In the genomic region with DNA sequence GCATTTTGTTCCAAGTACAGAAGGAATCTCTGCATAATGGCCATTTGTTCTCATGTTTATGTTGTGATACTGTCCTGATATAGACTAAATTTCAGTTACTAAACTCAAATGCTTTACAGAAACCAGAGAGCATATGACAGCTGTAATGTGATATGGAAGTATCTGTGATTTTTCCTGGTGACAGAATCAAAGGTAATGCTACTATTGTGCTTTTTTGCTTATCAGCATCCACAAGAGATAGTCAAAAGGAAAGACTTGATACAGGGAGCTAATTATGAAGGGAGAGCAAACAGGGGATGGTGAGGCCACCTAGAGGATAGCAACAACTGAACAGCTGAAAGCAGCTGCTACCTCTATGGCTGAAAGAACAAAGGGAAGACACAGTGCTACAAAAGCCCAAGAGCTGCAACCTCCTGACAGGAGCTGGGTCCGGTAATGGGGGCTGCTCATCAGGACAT, we compare ENCODE assay signal across 8 cellular contexts.
DNase-seq lines count a peak whose midpoint lies in the region; ATAC-seq and TF ChIP-seq lines count a peak whose summit lies in the region.
"Had no signal": no experiment of that assay in that cellular context is flagged by ENCODE, and none has a peak within 500 bp of the region (broad histone marks: within the 10 kb centered on the region; RNA-seq: fewer than 3 reads in every experiment).

No MANE protein-coding gene starts in this region.

- no peaks in the 10 kb centered on the region for H3K4me1 ChIP-seq in esophagus squamous epithelium

- peaks cover 25% of the 10 kb centered on the region for H3K27me3 Mint-ChIP-seq in osteocyte (ENCODE audit: unreplicated experiment)
- H3K27me3 Mint-ChIP-seq in activated T-helper 17 cell treated with anti-CD3 and anti-CD28 coated beads, Interleukin-2, amount 50 U/mL, for 72 hours, result peaks cover 20% of the 10 kb centered on the region

- no peak overlapping the region for H3K27ac ChIP-seq in esophagus squamous epithelium

- H3K27me3 ChIP-seq in esophagus squamous epithelium, result peaks cover 0 to 1% (median 0%) of the 10 kb centered on the region in 4 donors

- no peaks in the 10 kb centered on the region for H3K36me3 Mint-ChIP-seq in osteocyte (ENCODE audit: unreplicated experiment)
- no peaks in the 10 kb centered on the region for H3K36me3 Mint-ChIP-seq in activated T-helper 17 cell treated with anti-CD3 and anti-CD28 coated beads, Interleukin-2, amount 50 U/mL, for 72 hours (ENCODE audit: low read depth)

- DNase-seq in LHCN-M2 (ENCODE audit: low read depth) (peak; percentile 55), choroid plexus epithelial cell (ENCODE audit: low read depth) (peak; percentile 61), osteocyte (ENCODE audit: extremely low spot score, unreplicated experiment) (no peak), esophagus squamous epithelium (lab: John Stamatoyannopoulos, UW) (no peak)
- DNase-seq in stimulated activated CD4-positive, alpha-beta T cell treated with anti-CD3 and anti-CD28 coated beads, Interleukin-2, amount 100 ng/mL, for 48 hours, result no peak

- no peak overlapping the region for H3K4me3 ChIP-seq in choroid plexus epithelial cell (ENCODE audit: low read depth, low read length)
- no peak overlapping the region for H3K4me3 ChIP-seq in esophagus squamous epithelium
- H3K4me3 ChIP-seq: K562 had no signal

- no peak for TF ChIP-seq POLR2A in esophagus squamous epithelium (IDR thresholded peaks at IDR 0.05)

- no peaks in the 10 kb centered on the region for H3K4me1 Mint-ChIP-seq in osteocyte (ENCODE audit: unreplicated experiment)
- H3K4me1 Mint-ChIP-seq in activated T-helper 17 cell treated with anti-CD3 and anti-CD28 coated beads, Interleukin-2, amount 50 U/mL, for 72 hours, result no peaks in the 10 kb centered on the region

- intact Hi-C loops in esophagus squamous epithelium (cut with DNase I), result no loop called here

- TF ChIP-seq CTCF in GM12872 (IDR thresholded peaks at IDR 0.05; ENCODE audit: insufficient read depth, low read depth, low read length) (peak; percentile 47; the same call in 2 of the 3 replicates), choroid plexus epithelial cell (conservative IDR thresholded peaks at IDR 0.05; ENCODE audit: low read depth, low read length) (peak; percentile 63), osteocyte (IDR thresholded peaks at IDR 0.05) (peak; percentile 10), esophagus squamous epithelium (IDR thresholded peaks at IDR 0.05) (peak in 1 of 6 experiments; percentile 9)

- WGBS in esophagus squamous epithelium, 2 donors, result 27 to 50% methylated on average over 1 of the region's 1 CpG

- no peaks in the 10 kb centered on the region for H3K9me3 Mint-ChIP-seq in osteocyte (ENCODE audit: unreplicated experiment)
- no peaks in the 10 kb centered on the region for H3K9me3 Mint-ChIP-seq in activated T-helper 17 cell treated with anti-CD3 and anti-CD28 coated beads, Interleukin-2, amount 50 U/mL, for 72 hours

- no peaks in the 10 kb centered on the region for H3K9me3 ChIP-seq in esophagus squamous epithelium

- ATAC-seq in activated T-helper 17 cell treated with anti-CD3 and anti-CD28 coated beads, Interleukin-2, amount 50 U/mL, for 72 hours (replicated peaks), result no peak
- ATAC-seq: K562 had no signal

- no peaks in the 10 kb centered on the region for H3K36me3 ChIP-seq in esophagus squamous epithelium

- no peak overlapping the region for H3K27ac Mint-ChIP-seq in osteocyte (ENCODE audit: unreplicated experiment)
- no peak overlapping the region for H3K27ac Mint-ChIP-seq in activated T-helper 17 cell treated with anti-CD3 and anti-CD28 coated beads, Interleukin-2, amount 50 U/mL, for 72 hours

- no peak overlapping the region for H3K4me3 Mint-ChIP-seq in osteocyte (ENCODE audit: unreplicated experiment)
- no peak overlapping the region for H3K4me3 Mint-ChIP-seq in activated T-helper 17 cell treated with anti-CD3 and anti-CD28 coated beads, Interleukin-2, amount 50 U/mL, for 72 hours

Comparison
In these comparisons a context has a peak if more than half of its experiments do, and no peak if none do; other contexts are left out.
1. DNase-seq: peak in LHCN-M2 (single experiment) and choroid plexus epithelial cell (single experiment); none in osteocyte (single experiment), esophagus squamous epithelium (single experiment) and stimulated activated CD4-positive, alpha-beta T cell treated with anti-CD3 and anti-CD28 coated beads, Interleukin-2, amount 100 ng/mL, for 48 hours (0 of 2).